Comparison of ENCODE assay signal across 31 cellular contexts in the genomic region with DNA sequence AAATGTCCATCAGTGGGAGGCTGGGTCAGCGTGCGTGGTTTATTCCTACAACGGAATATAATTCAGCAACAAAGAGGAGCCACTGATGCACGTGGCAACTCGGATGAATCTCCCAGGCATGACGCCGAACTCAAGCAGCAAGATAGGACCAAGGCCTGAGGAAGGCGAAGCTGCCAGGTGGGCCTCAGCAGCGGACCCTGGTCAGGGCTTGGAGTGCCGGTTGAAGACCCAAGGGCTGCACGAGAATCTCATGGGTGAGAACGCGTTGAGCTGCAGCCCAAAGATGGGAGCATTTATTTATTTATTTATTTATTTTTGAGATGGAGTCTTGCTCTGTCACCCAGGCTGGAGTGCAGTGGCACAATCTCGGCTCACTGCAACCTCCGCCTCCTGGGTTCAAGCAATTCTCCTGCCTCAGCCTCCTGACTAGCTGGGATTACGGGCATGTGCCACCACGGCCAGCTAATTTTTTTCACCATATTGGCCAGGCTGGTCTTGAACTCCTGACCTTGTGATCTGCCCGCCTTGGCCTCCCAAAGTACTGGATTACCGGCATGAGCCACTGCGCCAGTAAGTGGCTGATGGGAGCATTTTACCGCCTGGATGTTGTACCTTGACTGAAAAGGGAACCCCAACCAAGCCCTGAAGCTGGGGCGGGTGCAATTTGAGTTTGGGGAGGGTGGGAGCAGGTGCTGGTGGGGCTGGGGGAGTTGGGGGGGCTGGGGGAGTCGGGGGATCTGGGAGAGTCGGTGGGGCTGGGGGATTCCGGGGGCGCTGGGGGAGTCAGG.
"Had no signal": no experiment of that assay in that cellular context is flagged by ENCODE, and none has a peak within 500 bp of the region (broad histone marks: within the 10 kb centered on the region; RNA-seq: fewer than 3 reads in every experiment).

No MANE protein-coding gene starts in this region.

- DNase-seq: activated B cell treated with CpG ODN at 0.5 μM for 24 hours; activated CD4-positive, alpha-beta T cell treated with anti-CD3 and anti-CD28 coated beads for 48 hours; activated CD4-positive, alpha-beta T cell treated with anti-CD3 and anti-CD28 coated beads, Interleukin-2, amount 50 U/mL, for 1 hour; activated CD4-positive, alpha-beta T cell treated with anti-CD3 and anti-CD28 coated beads, Interleukin-2, amount 50 U/mL, for 48 hours; activated CD8-positive, alpha-beta memory T cell treated with anti-CD3 and anti-CD28 coated beads for 24 hours; activated CD8-positive, alpha-beta T cell treated with anti-CD3 and anti-CD28 coated beads for 36 hours; activated effector memory CD4-positive, alpha-beta T cell treated with Interleukin-2 at 50 U/mL for 16 hours; activated gamma-delta T cell treated with Interleukin-2 at 50 U/mL for 16 hours; activated naive CD4-positive, alpha-beta T cell treated with anti-CD3 and anti-CD28 coated beads, Interleukin-2, amount 50 U/mL, for 16 hours; activated naive CD4-positive, alpha-beta T cell treated with Interleukin-2 at 50 U/mL for 16 hours; activated T-cell treated with anti-CD3 and anti-CD28 coated beads, Interleukin-2, amount 50 U/mL, for 4 hours; amniotic stem cell; anterior cingulate cortex; brain microvascular endothelial cell; dorsolateral prefrontal cortex; effector memory CD4-positive, alpha-beta T cell; foreskin fibroblast; T1000; WERI-Rb-1 had no signal

- H3K4me1 Mint-ChIP-seq: activated B cell treated with CpG ODN at 0.5 μM for 24 hours; activated T-helper 17 cell treated with anti-CD3 and anti-CD28 coated beads, Interleukin-2, amount 50 U/mL, for 72 hours; endodermal cell had no signal

- H3K36me3 Mint-ChIP-seq: activated naive CD8-positive, alpha-beta T cell had no signal

- H3K27me3 ChIP-seq: brain microvascular endothelial cell, dorsolateral prefrontal cortex had no signal

- H3K27ac ChIP-seq: brain microvascular endothelial cell, coronary artery, WERI-Rb-1 had no signal

- ATAC-seq: activated CD4-positive, CD25-positive, alpha-beta regulatory T cell treated with anti-CD3 and anti-CD28 coated beads, Interleukin-2, amount 50 U/mL, for 24 hours; activated CD8-positive, alpha-beta T cell treated with anti-CD3 and anti-CD28 coated beads for 36 hours; activated T-cell treated with anti-CD3 and anti-CD28 coated beads, Interleukin-2, amount 50 U/mL, for 4 hours; activated T-helper 17 cell treated with anti-CD3 and anti-CD28 coated beads, Interleukin-2, amount 50 U/mL, for 72 hours; esophagus mucosa had no signal

- H3K27ac Mint-ChIP-seq: activated B cell treated with CpG ODN at 0.5 μM for 24 hours; activated CD8-positive, alpha-beta T cell treated with anti-CD3 and anti-CD28 coated beads for 36 hours; activated naive CD8-positive, alpha-beta T cell; activated T-helper 17 cell treated with anti-CD3 and anti-CD28 coated beads, Interleukin-2, amount 50 U/mL, for 72 hours; dendritic cell treated with granulocyte-macrophage colony-stimulating factor and Interleukin-4, amounts not matched to agents 40 ng/mL and 50 ng/mL, for 4 days; endodermal cell; T-helper 2 cell treated with Interferon-gamma antibody and Interleukin-4, amounts not matched to agents 5 μg/mL and 100 μg/mL, for 36 hours had no signal

- H3K4me3 ChIP-seq: coronary artery, dorsolateral prefrontal cortex had no signal

- H3K27me3 Mint-ChIP-seq: activated naive CD8-positive, alpha-beta T cell; activated T-helper 17 cell treated with anti-CD3 and anti-CD28 coated beads, Interleukin-2, amount 50 U/mL, for 72 hours had no signal

- H3K4me3 Mint-ChIP-seq: activated B cell treated with CpG ODN at 0.5 μM for 24 hours; activated CD8-positive, alpha-beta T cell treated with anti-CD3 and anti-CD28 coated beads for 36 hours; activated naive CD8-positive, alpha-beta T cell; activated T-cell treated with anti-CD3 and anti-CD28 coated beads, Interleukin-2, amount 50 U/mL, for 4 hours; activated T-helper 17 cell treated with anti-CD3 and anti-CD28 coated beads, Interleukin-2, amount 50 U/mL, for 72 hours; central memory CD8-positive, alpha-beta T cell; dendritic cell treated with granulocyte-macrophage colony-stimulating factor and Interleukin-4, amounts not matched to agents 40 ng/mL and 50 ng/mL, for 4 days; endodermal cell; T-helper 2 cell treated with Interferon-gamma antibody and Interleukin-4, amounts not matched to agents 5 μg/mL and 100 μg/mL, for 36 hours had no signal

- H3K36me3 ChIP-seq: brain microvascular endothelial cell, WERI-Rb-1 had no signal

- H3K9me3 Mint-ChIP-seq: activated B cell treated with CpG ODN at 0.5 μM for 24 hours; activated CD8-positive, alpha-beta T cell treated with anti-CD3 and anti-CD28 coated beads for 36 hours; activated T-cell treated with anti-CD3 and anti-CD28 coated beads, Interleukin-2, amount 50 U/mL, for 4 hours; activated T-helper 17 cell treated with anti-CD3 and anti-CD28 coated beads, Interleukin-2, amount 50 U/mL, for 72 hours; central memory CD8-positive, alpha-beta T cell; dendritic cell treated with granulocyte-macrophage colony-stimulating factor and Interleukin-4, amounts not matched to agents 40 ng/mL and 50 ng/mL, for 4 days; endodermal cell; T-helper 2 cell treated with Interferon-gamma antibody and Interleukin-4, amounts not matched to agents 5 μg/mL and 100 μg/mL, for 36 hours had no signal

- FAIRE-seq: astrocyte, bronchial epithelial cell, frontal cortex had no signal
